25 cellular contexts compared by ENCODE assay signal in genomic region chr14:23126548-23127278, GRCh38. TPM values are rescaled to one million over a fixed set of nuclear protein-coding genes. Genes with fewer than 3 reads are reported as not detected.
"Had no signal": no experiment of that assay in that cellular context is flagged by ENCODE, and none has a peak within 500 bp of the region (broad histone marks: within the 10 kb centered on the region; RNA-seq: fewer than 3 reads in every experiment).

No MANE protein-coding gene starts in this region.

- H3K9me3 ChIP-seq: ovary, right atrium auricular region, spleen, testis, upper lobe of left lung had no signal

- H3K36me3 ChIP-seq: ovary had no signal

- H3K27ac ChIP-seq: hepatocyte, right atrium auricular region, upper lobe of left lung, VCaP had no signal

- H3K4me2 ChIP-seq: hepatocyte had no signal

- H2AFZ ChIP-seq: hepatocyte had no signal

- H3K79me2 ChIP-seq: hepatocyte had no signal

- ATAC-seq: esophagus mucosa; naive thymus-derived CD4-positive, alpha-beta T cell; stimulated activated naive CD8-positive, alpha-beta T cell treated with anti-CD3 and anti-CD28 coated beads, Interleukin-15, Interleukin-2, amounts not matched to agents 100 U/mL and 50 U/mL, for 24 hours had no signal

- DNase-seq: activated CD4-positive, alpha-beta T cell treated with anti-CD3 and anti-CD28 coated beads for 48 hours; activated CD4-positive, alpha-beta T cell treated with anti-CD3 and anti-CD28 coated beads, Interleukin-2, amount 50 U/mL, for 48 hours; activated CD8-positive, alpha-beta memory T cell treated with anti-CD3 and anti-CD28 coated beads for 24 hours; activated effector memory CD4-positive, alpha-beta T cell treated with Interleukin-2 at 50 U/mL for 16 hours; activated naive CD4-positive, alpha-beta T cell treated with Interleukin-2 at 50 U/mL for 16 hours; activated naive CD8-positive, alpha-beta T cell treated with anti-CD3 and anti-CD28 coated beads, Interleukin-2, amount 10 ng/mL, durations not matched to agents 7 days and 5 days; central memory CD4-positive, alpha-beta T cell; endodermal cell; foreskin melanocyte; midbrain; naive thymus-derived CD4-positive, alpha-beta T cell; spleen; stimulated activated naive CD8-positive, alpha-beta T cell treated with anti-CD3 and anti-CD28 coated beads, Interleukin-15, Interleukin-2, amounts not matched to agents 100 U/mL and 50 U/mL, for 24 hours; SW 1271; T-helper 9 cell; upper lobe of left lung had no signal

- H3K27me3 ChIP-seq: hepatocyte, ovary, right atrium auricular region, spleen, testis, upper lobe of left lung had no signal

- H3K4me3 ChIP-seq: hepatocyte, ovary, right atrium auricular region, spleen, testis, upper lobe of left lung had no signal

RNA-seq across cellular contexts. Expression of gene CEBPE, which starts 7.7 kb away (rescaled TPM):
- total RNA-seq: endodermal cell, esophagus mucosa, hepatocyte, ovary, pulmonary artery endothelial cell, right atrium auricular region had no signal
- polyA plus RNA-seq: hepatocyte, neural cell had no signal

RNA-seq across cellular contexts. Expression of gene CIROP, which starts 21.9 kb away (rescaled TPM):
- total RNA-seq: activated naive CD8-positive, alpha-beta T cell treated with anti-CD3 and anti-CD28 coated beads, Interleukin-2, amount 10 ng/mL, durations not matched to agents 7 days and 5 days; esophagus mucosa; hepatocyte; liver; naive thymus-derived CD4-positive, alpha-beta T cell; ovary; pulmonary artery endothelial cell; right atrium auricular region; spleen; testis; upper lobe of left lung had no signal
- polyA plus RNA-seq: hepatocyte; liver; naive thymus-derived CD4-positive, alpha-beta T cell; neural cell; ovary; spleen had no signal
